1 cellular context compared by ENCODE assay signal in genomic region chr10:122376364-122376961, GRCh38.
TF ChIP-seq lines count a peak whose summit lies in the region.

No MANE protein-coding gene starts in this region.

TF ChIP-seq in HCT116, 20 proteins besides CTCF, POLR2A, EP300 and RAD21 (continued from another document):
- no peak for TF ChIP-seq TCF7L2 (IDR thresholded peaks at IDR 0.05; ENCODE audit: borderline replicate concordance, extremely low read depth, insufficient read depth, insufficient read length)
- TF ChIP-seq ELF1 (IDR thresholded peaks at IDR 0.05; ENCODE audit: borderline replicate concordance, low read depth), result no peak
- no peak for TF ChIP-seq SP1 (IDR thresholded peaks at IDR 0.05; ENCODE audit: low read depth)
- TF ChIP-seq ATF3 (IDR thresholded peaks at IDR 0.05), result no peak
